ENCODE assay signal across 10 cellular contexts in genomic region chr16:53912155-53912554, GRCh38.
DNase-seq lines count a peak whose midpoint lies in the region; ATAC-seq, FAIRE-seq and TF ChIP-seq lines count a peak whose summit lies in the region.
"Had no signal": no experiment of that assay in that cellular context is flagged by ENCODE, and none has a peak within 500 bp of the region (broad histone marks: within the 10 kb centered on the region; RNA-seq: fewer than 3 reads in every experiment).

No MANE protein-coding gene starts in this region.

- H3K4me3 Mint-ChIP-seq in stimulated activated naive CD8-positive, alpha-beta T cell treated with anti-CD3 and anti-CD28 coated beads, Interleukin-15, amount 100 ng/mL, for 72 hours: peak overlapping the region; percentile 36 to 72
- H3K4me3 Mint-ChIP-seq: stimulated activated memory B cell treated with anti-CD40 and anti-IgM and Interleukin-4, amounts not matched to agents 10 μg/mL and 1 μg/mL and 100 μg/mL, for 72 hours had no signal

- H3K27ac Mint-ChIP-seq in stimulated activated naive CD8-positive, alpha-beta T cell treated with anti-CD3 and anti-CD28 coated beads, Interleukin-15, amount 100 ng/mL, for 72 hours: peak overlapping the region; percentile 37 to 94
- H3K27ac Mint-ChIP-seq: stimulated activated memory B cell treated with anti-CD40 and anti-IgM and Interleukin-4, amounts not matched to agents 10 μg/mL and 1 μg/mL and 100 μg/mL, for 72 hours had no signal

- intact Hi-C loops in mammary epithelial cell (cut with micrococcal nuclease) (no loop called here), kidney (cut with DNase I) (no loop called here)

- peak in 2 of 3 donors; percentile 15 to 24 for DNase-seq in stimulated activated CD4-positive, alpha-beta T cell treated with anti-CD3 and anti-CD28 coated beads, Interleukin-12 subunit alpha, Interleukin-12 subunit beta, amount 100 ng/mL, for 48 hours (ENCODE audit: low read depth in 2 of 3, low spot score in 1 of 3)
- DNase-seq in stimulated activated CD4-positive, alpha-beta T cell treated with anti-CD3 and anti-CD28 coated beads, Interleukin-12 subunit alpha, Interleukin-12 subunit beta, amount 100 ng/mL, for 4 hours: no peak
- DNase-seq in NCI-H460 (ENCODE audit: extremely low read depth, low read depth): peak; percentile 70
- DNase-seq in mammary epithelial cell: peak; percentile 89
- peak; percentile 51 to 69 for DNase-seq in stimulated activated naive CD8-positive, alpha-beta T cell treated with anti-CD3 and anti-CD28 coated beads, Interleukin-15, amount 100 ng/mL, for 72 hours
- no peak for DNase-seq in foreskin melanocyte
- no peak for DNase-seq in G401 (ENCODE audit: low spot score)
- no peak for DNase-seq in kidney

- CTCF ChIA-PET in mammary epithelial cell (lab: Charles Lee; ENCODE audit: low non-redundant PET): no interaction called here

- no peaks in the 10 kb centered on the region for H3K79me2 ChIP-seq in mammary epithelial cell (ENCODE audit: insufficient read depth, low read length)

- ATAC-seq in stimulated activated naive CD8-positive, alpha-beta T cell treated with anti-CD3 and anti-CD28 coated beads, Interleukin-15, amount 100 ng/mL, for 72 hours: peak; percentile 97
- ATAC-seq: stimulated activated memory B cell treated with anti-CD40 and anti-IgM and Interleukin-4, amounts not matched to agents 10 μg/mL and 1 μg/mL and 100 μg/mL, for 72 hours had no signal

- dilution Hi-C loops in mammary epithelial cell (cut with HindIII; ENCODE audit: low sequenced_read_pairs): loop anchor here (10.0 kb wide), 1 partner anchor 347 kb away; no protein-coding TSS in a partner anchor

- H3K9ac ChIP-seq in mammary epithelial cell (ENCODE audit: insufficient read depth, low read length) (no peak overlapping the region), kidney (ENCODE audit: low read length in 2 of 2) (no peak overlapping the region)

- H3K4me3 ChIP-seq in mammary epithelial cell (replicated peaks in 1 of 3; ENCODE audit: insufficient read depth in 1 of 3, low read depth in 2 of 3, low read length in 3 of 3) (no peak overlapping the region), kidney (ENCODE audit: low read length in 2 of 2) (no peak overlapping the region)

- no peak for FAIRE-seq in kidney (lab: Jason Lieb, UNC)

- no peak overlapping the region for H3K4me2 ChIP-seq in mammary epithelial cell (ENCODE audit: insufficient read depth, low read depth, low read length)

- in situ Hi-C loops in mammary epithelial cell (cut with MboI; ENCODE audit: low sequenced_read_pairs in 2 of 2) (no loop called here), G401 (cut with HindIII; ENCODE audit: low sequenced_read_pairs) (no loop called here)

- no peaks in the 10 kb centered on the region for H3K9me3 ChIP-seq in mammary epithelial cell (replicated peaks; ENCODE audit: insufficient read depth, low read length)
- H3K9me3 ChIP-seq in kidney (ENCODE audit: control insufficient read depth in 1 of 2, low read length in 2 of 2): no peaks in the 10 kb centered on the region

- no peak overlapping the region for H2AFZ ChIP-seq in mammary epithelial cell (ENCODE audit: low read depth, low read length)

- H3K27me3 Mint-ChIP-seq in stimulated activated naive CD8-positive, alpha-beta T cell treated with anti-CD3 and anti-CD28 coated beads, Interleukin-15, amount 100 ng/mL, for 72 hours: no peaks in the 10 kb centered on the region
- H3K27me3 Mint-ChIP-seq: stimulated activated memory B cell treated with anti-CD40 and anti-IgM and Interleukin-4, amounts not matched to agents 10 μg/mL and 1 μg/mL and 100 μg/mL, for 72 hours had no signal

- no peak for TF ChIP-seq CTCF in mammary epithelial cell (conservative IDR thresholded peaks at IDR 0.05 in 1 of 2, IDR thresholded peaks at IDR 0.05 in 1 of 2; ENCODE audit: extremely low read depth in 1 of 2, insufficient read depth in 1 of 2, low read depth in 1 of 2, low read length in 2 of 2)
- no peak for TF ChIP-seq CTCF in kidney (IDR thresholded peaks at IDR 0.05; ENCODE audit: borderline replicate concordance, extremely low read depth, insufficient read depth)

- no TSS peak for BruUV-seq in mammary epithelial cell (replicated peaks; lab: Mats Ljungman, UMichigan)

- WGBS in mammary epithelial cell (ENCODE audit: low coverage, missing lambda C conversion rate): 0% methylated on average over 2 of the region's 2 CpGs

- no peaks in the 10 kb centered on the region for H3K36me3 ChIP-seq in mammary epithelial cell (ENCODE audit: insufficient read depth, low read length)
- no peaks in the 10 kb centered on the region for H3K36me3 ChIP-seq in kidney (ENCODE audit: control insufficient read depth in 1 of 2, insufficient read depth in 2 of 2, low read length in 2 of 2)

- H4K20me1 ChIP-seq in mammary epithelial cell (ENCODE audit: insufficient read depth, low read length): no peaks in the 10 kb centered on the region

- peaks cover 33% of the 10 kb centered on the region for H3K4me1 Mint-ChIP-seq in stimulated activated naive CD8-positive, alpha-beta T cell treated with anti-CD3 and anti-CD28 coated beads, Interleukin-15, amount 100 ng/mL, for 72 hours
- H3K4me1 Mint-ChIP-seq: stimulated activated memory B cell treated with anti-CD40 and anti-IgM and Interleukin-4, amounts not matched to agents 10 μg/mL and 1 μg/mL and 100 μg/mL, for 72 hours had no signal

- H3K27ac ChIP-seq in mammary epithelial cell (ENCODE audit: insufficient read depth, low read depth, low read length): peak overlapping the region; percentile 56
- H3K27ac ChIP-seq in kidney (ENCODE audit: low read depth in 2 of 2, low read length in 2 of 2): no peak overlapping the region

- H3K4me1 ChIP-seq in mammary epithelial cell (ENCODE audit: insufficient read depth, low read length) (peaks cover 22% of the 10 kb centered on the region), kidney (ENCODE audit: control insufficient read depth in 1 of 2, insufficient read depth in 1 of 2, low read depth in 1 of 2, low read length in 2 of 2) (peaks cover 0 to 3% of the 10 kb centered on the region in 2 donors)

- H3K27me3 ChIP-seq in mammary epithelial cell (ENCODE audit: insufficient read depth, low read length): no peaks in the 10 kb centered on the region

- H3K9me3 Mint-ChIP-seq in stimulated activated naive CD8-positive, alpha-beta T cell treated with anti-CD3 and anti-CD28 coated beads, Interleukin-15, amount 100 ng/mL, for 72 hours: no peaks in the 10 kb centered on the region
- H3K9me3 Mint-ChIP-seq: neural crest cell; stimulated activated memory B cell treated with anti-CD40 and anti-IgM and Interleukin-4, amounts not matched to agents 10 μg/mL and 1 μg/mL and 100 μg/mL, for 72 hours had no signal

Comparison
In these comparisons a context has a peak if more than half of its experiments do, and no peak if none do; other contexts are left out.
1. DNase-seq: peak in stimulated activated CD4-positive, alpha-beta T cell treated with anti-CD3 and anti-CD28 coated beads, Interleukin-12 subunit alpha, Interleukin-12 subunit beta, amount 100 ng/mL, for 48 hours (2 of 3), NCI-H460 (single experiment), mammary epithelial cell (single experiment) and stimulated activated naive CD8-positive, alpha-beta T cell treated with anti-CD3 and anti-CD28 coated beads, Interleukin-15, amount 100 ng/mL, for 72 hours (2 of 2); none in stimulated activated CD4-positive, alpha-beta T cell treated with anti-CD3 and anti-CD28 coated beads, Interleukin-12 subunit alpha, Interleukin-12 subunit beta, amount 100 ng/mL, for 4 hours (single experiment), foreskin melanocyte (single experiment), G401 (single experiment) and kidney (single experiment).